26 cellular contexts compared by ENCODE assay signal in the genomic region with DNA sequence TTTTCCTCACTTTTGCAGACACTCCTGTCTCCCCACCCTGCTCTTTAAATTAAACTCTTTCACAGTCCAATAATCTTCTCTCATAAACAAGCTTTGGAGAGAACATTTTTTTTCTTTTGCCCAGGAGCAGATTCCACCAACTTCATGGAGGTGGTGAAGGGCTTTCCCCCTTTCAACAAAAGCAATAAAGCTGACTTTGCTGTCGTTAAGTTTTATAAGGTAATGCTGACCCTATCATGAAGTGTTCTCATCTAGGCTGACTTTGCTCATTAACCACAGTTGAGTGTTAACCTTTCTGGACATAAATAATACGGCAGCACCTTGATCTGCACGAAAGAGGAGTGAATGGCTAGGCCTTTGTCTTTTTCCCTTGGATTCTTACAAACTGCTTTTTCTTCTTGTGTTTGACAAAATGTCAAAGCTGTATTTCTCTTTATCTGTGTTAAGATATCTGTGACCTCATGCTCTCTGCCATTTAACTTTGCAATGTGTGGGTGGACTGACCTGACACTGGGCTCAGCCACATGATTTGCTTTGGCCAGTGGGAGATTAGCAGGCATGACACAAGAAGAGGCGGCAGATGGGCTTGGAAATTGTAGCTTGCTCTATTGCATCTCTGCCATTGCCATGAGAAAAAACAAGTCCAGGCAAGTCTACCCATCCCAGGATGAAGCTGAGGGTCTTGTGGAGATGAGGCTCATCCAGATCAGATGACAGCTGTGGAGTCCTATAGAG.
DNase-seq lines count a peak whose midpoint lies in the region; ATAC-seq and FAIRE-seq lines count a peak whose summit lies in the region.
"Had no signal": no experiment of that assay in that cellular context is flagged by ENCODE, and none has a peak within 500 bp of the region (broad histone marks: within the 10 kb centered on the region; RNA-seq: fewer than 3 reads in every experiment).

No MANE protein-coding gene starts in this region.

- no peak for ATAC-seq in HG02938 (IDR thresholded peaks at IDR 0.05; ENCODE audit: unreplicated experiment)
- ATAC-seq: activated CD4-positive, CD25-positive, alpha-beta regulatory T cell treated with anti-CD3 and anti-CD28 coated beads, Interleukin-2, amount 50 U/mL, for 24 hours; lower lobe of right lung; T-cell had no signal

- intact Hi-C loops in activated CD4-positive, alpha-beta memory T cell treated with anti-CD3 and anti-CD28 coated beads for 36 hours (cut with micrococcal nuclease), result no loop called here

- CTCF ChIA-PET in activated CD4-positive, alpha-beta memory T cell treated with anti-CD3 and anti-CD28 coated beads for 36 hours (lab: Charles Lee), result no interaction called here

- peak; percentile 84 for DNase-seq in DMS 273 (lab: John Stamatoyannopoulos, UW; ENCODE audit: unreplicated experiment)
- no peak for DNase-seq in HTR-8/SVneo (ENCODE audit: insufficient read length, low spot score)
- peak; percentile 14 to 51 for DNase-seq in NCI-H446 (lab: John Stamatoyannopoulos, UW)
- peak; percentile 92 for DNase-seq in left kidney (ENCODE audit: low read depth, low spot score)
- no peak for DNase-seq in activated CD4-positive, alpha-beta memory T cell treated with anti-CD3 and anti-CD28 coated beads for 36 hours
- DNase-seq in SK-N-DZ (ENCODE audit: low spot score), result no peak
- DNase-seq: activated CD4-positive, alpha-beta T cell treated with anti-CD3 and anti-CD28 coated beads, Interleukin-2, amount 50 U/mL, for 48 hours; activated CD8-positive, alpha-beta memory T cell treated with anti-CD3 and anti-CD28 coated beads, Interleukin-2, amount 50 U/mL, for 4 hours; activated naive CD4-positive, alpha-beta T cell treated with anti-CD3 and anti-CD28 coated beads for 36 hours; H9; islet precursor cell; KG1; lower lobe of right lung; MG63; NCI-H1417 treated with DMSO at 0.1 percent for 48 hours; NCI-H2227 treated with DMSO at 0.1 percent for 48 hours; ovary; Peyer's patch; stimulated activated CD4-positive, alpha-beta T cell treated with anti-CD3 and anti-CD28 coated beads, Interleukin-1b, Interleukin-23, amount 100 ng/mL, for 48 hours; stimulated activated CD8-positive, alpha-beta memory T cell treated with anti-CD3 and anti-CD28 coated beads, Interleukin-4, amount 100 ng/mL, for 48 hours; stomach; T-cell had no signal

- H3K4me1 Mint-ChIP-seq in activated CD4-positive, alpha-beta memory T cell treated with anti-CD3 and anti-CD28 coated beads for 36 hours (ENCODE audit: low read depth), result peaks cover 6% of the 10 kb centered on the region
- H3K4me1 Mint-ChIP-seq: T-cell had no signal

- H3K27me3 Mint-ChIP-seq in activated CD4-positive, alpha-beta memory T cell treated with anti-CD3 and anti-CD28 coated beads for 36 hours, result peaks cover 4% of the 10 kb centered on the region

- no peaks in the 10 kb centered on the region for H3K9me3 Mint-ChIP-seq in activated CD4-positive, alpha-beta memory T cell treated with anti-CD3 and anti-CD28 coated beads for 36 hours
- H3K9me3 Mint-ChIP-seq: activated naive CD4-positive, alpha-beta T cell treated with anti-CD3 and anti-CD28 coated beads for 36 hours; T-cell had no signal

- POLR2A ChIA-PET in activated CD4-positive, alpha-beta memory T cell treated with anti-CD3 and anti-CD28 coated beads for 36 hours (lab: Charles Lee), result no interaction called here

- FAIRE-seq in HTR-8/SVneo (lab: Jason Lieb, UNC), result peak; percentile 73
- FAIRE-seq: GM18507 had no signal

- no peak overlapping the region for H3K4me3 Mint-ChIP-seq in activated CD4-positive, alpha-beta memory T cell treated with anti-CD3 and anti-CD28 coated beads for 36 hours
- H3K4me3 Mint-ChIP-seq: activated naive CD4-positive, alpha-beta T cell treated with anti-CD3 and anti-CD28 coated beads for 36 hours; activated T-helper 1 cell treated with anti-CD3 and anti-CD28 coated beads, Interleukin-12 subunit alpha, Interleukin-12 subunit beta, Interleukin-2, Interleukin-4 antibody, amounts not matched to agents 30 ng/mL and 10 ng/mL and 1 ng/mL, durations not matched to agents 14 hours and 24 hours and 36 hours; H9; T-cell had no signal

- no peaks in the 10 kb centered on the region for H3K36me3 Mint-ChIP-seq in activated CD4-positive, alpha-beta memory T cell treated with anti-CD3 and anti-CD28 coated beads for 36 hours
- H3K36me3 Mint-ChIP-seq: T-cell had no signal

- no peak overlapping the region for H3K27ac Mint-ChIP-seq in activated CD4-positive, alpha-beta memory T cell treated with anti-CD3 and anti-CD28 coated beads for 36 hours
- H3K27ac Mint-ChIP-seq: activated naive CD4-positive, alpha-beta T cell treated with anti-CD3 and anti-CD28 coated beads for 36 hours; activated T-helper 1 cell treated with anti-CD3 and anti-CD28 coated beads, Interleukin-12 subunit alpha, Interleukin-12 subunit beta, Interleukin-2, Interleukin-4 antibody, amounts not matched to agents 30 ng/mL and 10 ng/mL and 1 ng/mL, durations not matched to agents 14 hours and 24 hours and 36 hours; H9; T-cell had no signal

Comparison
In these comparisons a context has a peak if more than half of its experiments do, and no peak if none do; other contexts are left out.
1. DNase-seq: peak in DMS 273 (single experiment), NCI-H446 (2 of 2) and left kidney (single experiment); none in HTR-8/SVneo (single experiment), activated CD4-positive, alpha-beta memory T cell treated with anti-CD3 and anti-CD28 coated beads for 36 hours (single experiment) and SK-N-DZ (single experiment).